Comparison of ENCODE assay signal across 23 cellular contexts in the genomic region with DNA sequence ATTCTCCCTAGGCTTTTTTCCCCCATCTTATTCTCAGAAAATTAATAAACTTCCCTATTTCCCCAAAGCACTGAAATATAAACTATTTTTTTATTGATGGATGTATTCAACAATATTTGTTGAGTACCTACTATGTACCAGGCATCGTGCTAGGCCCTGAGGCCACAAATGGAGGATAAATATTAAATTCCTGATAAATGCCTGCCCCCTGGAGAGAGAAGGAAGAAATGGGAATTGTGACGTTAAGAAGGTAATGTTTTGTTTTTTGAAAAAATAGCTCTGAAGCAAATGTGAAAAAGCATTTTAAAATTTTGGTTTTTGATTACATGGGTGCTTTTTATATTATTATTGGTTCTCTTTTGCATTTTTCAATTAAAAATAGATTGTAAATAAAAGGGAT.
"Had no signal": no experiment of that assay in that cellular context is flagged by ENCODE, and none has a peak within 500 bp of the region (broad histone marks: within the 10 kb centered on the region; RNA-seq: fewer than 3 reads in every experiment).

No MANE protein-coding gene starts in this region.

- H3K4me3 ChIP-seq: heart right ventricle, lung, sigmoid colon, smooth muscle cell, stomach, suprapubic skin, tibial nerve had no signal

- H3K36me3 ChIP-seq: brain microvascular endothelial cell, heart right ventricle, sigmoid colon, stomach, suprapubic skin, tibial nerve had no signal

- H3K9me3 ChIP-seq: heart right ventricle, sigmoid colon, stomach, suprapubic skin, tibial nerve had no signal

- H3K27me3 ChIP-seq: brain microvascular endothelial cell, heart right ventricle, sigmoid colon, stomach, suprapubic skin, tibial nerve had no signal

- H3K27ac ChIP-seq: brain microvascular endothelial cell, heart right ventricle, sigmoid colon, stomach, suprapubic skin, tibial nerve had no signal

- H3K4me1 ChIP-seq: suprapubic skin had no signal

- DNase-seq: activated CD4-positive, alpha-beta T cell treated with anti-CD3 and anti-CD28 coated beads for 1 hour; activated CD4-positive, alpha-beta T cell treated with anti-CD3 and anti-CD28 coated beads, Interleukin-2, amount 50 U/mL, for 1 hour; activated CD8-positive, alpha-beta T cell treated with anti-CD3 and anti-CD28 coated beads, Interleukin-2, amount 10 ng/mL, durations not matched to agents 7 days and 5 days; aorta; brain microvascular endothelial cell; caudate nucleus; dermis blood vessel endothelial cell; effector memory CD4-positive, alpha-beta T cell; heart right ventricle; left colon; naive thymus-derived CD4-positive, alpha-beta T cell; occipital lobe; posterior cingulate gyrus; sigmoid colon; stimulated activated CD4-positive, alpha-beta T cell treated with anti-CD3 and anti-CD28 coated beads, Interleukin-15, amount 100 ng/mL, for 24 hours; stomach had no signal

- ATAC-seq: activated CD8-positive, alpha-beta T cell treated with anti-CD3 and anti-CD28 coated beads, Interleukin-2, amount 10 ng/mL, durations not matched to agents 7 days and 5 days; activated naive CD4-positive, alpha-beta T cell treated with anti-CD3 and anti-CD28 coated beads, Interleukin-2, amount 50 U/mL, for 72 hours; esophagus mucosa; heart right ventricle; left colon; naive thymus-derived CD4-positive, alpha-beta T cell; stimulated activated memory B cell treated with anti-CD40 and anti-IgM and Interleukin-4, amounts not matched to agents 10 μg/mL and 1 μg/mL and 100 μg/mL, for 72 hours had no signal

- H3K4me2 ChIP-seq: smooth muscle cell had no signal
